In genomic region chr14:64914237-64914971, GRCh38 we compare ENCODE assay signal across 8 cellular contexts. TPM values are rescaled to one million over a fixed set of nuclear protein-coding genes. Genes with fewer than 3 reads are reported as not detected.
DNase-seq lines count a peak whose midpoint lies in the region; ATAC-seq, FAIRE-seq and TF ChIP-seq lines count a peak whose summit lies in the region.

Gene CHURC1, plus strand, starts transcription at chr14:64914455. Its CDS starts 41 bp downstream, at chr14:64914496.

- no peaks in the 10 kb centered on the region for H3K9me3 ChIP-seq in small intestine (ENCODE audit: control insufficient read depth, low read depth)

- peak within 1 kb of the TSS; percentile 79 to 96 for H3K27ac ChIP-seq in small intestine (ENCODE audit: low read depth in 1 of 2, low read length in 1 of 2)

- WGBS in small intestine, 3 donors = 0% methylated on average over 47 to 49 of the region's 49 CpGs

- DNase-seq in AG04449 (ENCODE audit: low read depth, low spot score) (peak; percentile 84), NCI-H2227 treated with DMSO at 0.1 percent for 48 hours (lab: John Stamatoyannopoulos, UW) (peak; percentile 98), bronchial epithelial cell (ENCODE audit: low read depth) (peak; percentile 98), iPS-NIHi11 (ENCODE audit: low spot score) (peak; percentile 98), small intestine (peak; percentile 100)

- H3K36me3 ChIP-seq in bronchial epithelial cell (ENCODE audit: control insufficient read depth, insufficient read depth, low read length) (no peaks in the 10 kb centered on the region), small intestine (ENCODE audit: control insufficient read depth in 2 of 2, insufficient read depth in 2 of 2, low read length in 2 of 2) (no peaks in the 10 kb centered on the region)

- H3K4me3 ChIP-seq in AG04449 (ENCODE audit: low read depth, low read length) (peak within 1 kb of the TSS; percentile 98), WI38 (ENCODE audit: low read depth, low read length) (peak within 1 kb of the TSS; percentile 92), bronchial epithelial cell (ENCODE audit: low read depth, low read length) (peak within 1 kb of the TSS; percentile 84), small intestine (ENCODE audit: low read depth in 1 of 2, low read length in 2 of 2) (peak within 1 kb of the TSS; percentile 72 to 88)

- H3K27me3 ChIP-seq in bronchial epithelial cell (ENCODE audit: control insufficient read depth, insufficient read depth, low read length) (no peaks in the 10 kb centered on the region), small intestine (ENCODE audit: control insufficient read depth in 2 of 2, insufficient read depth in 2 of 2, low read length in 2 of 2) (no peaks in the 10 kb centered on the region)

- peaks cover 4 to 10% of the 10 kb centered on the region in 2 donors for H3K4me1 ChIP-seq in small intestine (ENCODE audit: control insufficient read depth in 2 of 2, insufficient read depth in 1 of 2, low read depth in 1 of 2, low read length in 1 of 2)

- POLR2A ChIA-PET in AG04449 (lab: Yijun Ruan, JAX) = interaction anchor here (0.6 to 0.9 kb wide), 5 partner anchors 9 to 526 kb away, joined by 3 to 4 read pairs (median 3); no protein-coding TSS in a partner anchor

- FAIRE-seq in bronchial epithelial cell (lab: Jason Lieb, UNC) = peak; percentile 64
- no peak for FAIRE-seq in small intestine (lab: Jason Lieb, UNC)

- CTCF ChIA-PET in AG04449 (lab: Yijun Ruan, JAX) = interaction anchor here (1.0 to 2.7 kb wide), 6 partner anchors 9 to 113 kb away, joined by 3 to 14 read pairs (median 4); no protein-coding TSS in a partner anchor

- no peak for TF ChIP-seq CTCF in AG04449 (IDR thresholded peaks at IDR 0.05; ENCODE audit: insufficient read depth, low read length, missing control alignments)
- no peak for TF ChIP-seq CTCF in WI38 (IDR thresholded peaks at IDR 0.05; ENCODE audit: low read depth, low read length)
- TF ChIP-seq CTCF in bronchial epithelial cell (IDR thresholded peaks at IDR 0.05; ENCODE audit: insufficient read depth, low read length, severe bottlenecking) = no peak

- ATAC-seq in GM18907 (IDR thresholded peaks at IDR 0.05; ENCODE audit: unreplicated experiment) (peak; percentile 98), HG03159 (IDR thresholded peaks at IDR 0.05; ENCODE audit: unreplicated experiment) (peak; percentile 94)

RNA-seq across cellular contexts. Expression of gene CHURC1, which starts in this region (rescaled TPM):
- 21.9 and 41.6 TPM in 2 replicates for total RNA-seq in bronchial epithelial cell
- 10 to 100 TPM; 25.9 to 37.1 (median 30.8) TPM for polyA plus RNA-seq in small intestine

Comparison
In these comparisons a context has a peak if more than half of its experiments do, and no peak if none do; other contexts are left out.
1. Peak in every context shown above with its lines: DNase-seq, ATAC-seq, H3K4me3 ChIP-seq and H3K27ac ChIP-seq.